ENCODE assay signal across 37 cellular contexts in genomic region chr14:20743556-20743955, GRCh38. TPM values are rescaled to one million over a fixed set of nuclear protein-coding genes. Genes with fewer than 3 reads are reported as not detected.
"Had no signal": no experiment of that assay in that cellular context is flagged by ENCODE, and none has a peak within 500 bp of the region (broad histone marks: within the 10 kb centered on the region; RNA-seq: fewer than 3 reads in every experiment).

No MANE protein-coding gene starts in this region.

- H3K36me3 ChIP-seq: brain microvascular endothelial cell, MG63, WERI-Rb-1 had no signal

- H3K27ac ChIP-seq: brain microvascular endothelial cell, WERI-Rb-1 had no signal

- H3K4me3 ChIP-seq: K562, MG63 had no signal

- DNase-seq: activated CD4-positive, alpha-beta T cell treated with anti-CD3 and anti-CD28 coated beads for 1 hour; activated CD4-positive, alpha-beta T cell treated with anti-CD3 and anti-CD28 coated beads for 48 hours; activated CD4-positive, alpha-beta T cell treated with anti-CD3 and anti-CD28 coated beads, Interleukin-2, amount 50 U/mL, for 4 hours; activated CD4-positive, CD25-positive, alpha-beta regulatory T cell; activated CD8-positive, alpha-beta T cell treated with anti-CD3 and anti-CD28 coated beads for 36 hours; activated effector memory CD4-positive, alpha-beta T cell treated with anti-CD3 and anti-CD28 coated beads, Interleukin-2, amount 50 U/mL, for 16 hours; activated naive CD4-positive, alpha-beta T cell; activated naive CD4-positive, alpha-beta T cell treated with anti-CD3 and anti-CD28 coated beads, Interleukin-2, amount 50 U/mL, for 16 hours; activated naive CD8-positive, alpha-beta T cell treated with anti-CD3 and anti-CD28 coated beads for 36 hours; activated T-cell treated with anti-CD3 and anti-CD28 coated beads, Interleukin-2, amount 50 U/mL, for 1 hour; activated T-cell treated with anti-CD3 and anti-CD28 coated beads, Interleukin-2, amount 50 U/mL, for 72 hours; amniotic stem cell; aorta; brain microvascular endothelial cell; MG63; NCI-H1048; NCI-H1105 treated with DMSO at 0.1 percent for 48 hours; NCI-H1436; NCI-H1694; NCI-H2029; NCI-H345; NCI-H510A; NCI-H526; NCI-H748 treated with DMSO at 0.1 percent for 48 hours; SHP77 treated with DMSO at 0.1 percent for 48 hours; SW 1271; T-helper 1 cell; T-helper 2 cell; T-helper 9 cell; WERI-Rb-1 had no signal

- H3K27me3 Mint-ChIP-seq: activated naive CD8-positive, alpha-beta T cell treated with anti-CD3 and anti-CD28 coated beads for 36 hours had no signal

- H3K4me3 Mint-ChIP-seq: activated CD8-positive, alpha-beta T cell treated with anti-CD3 and anti-CD28 coated beads for 36 hours; activated naive CD8-positive, alpha-beta T cell treated with anti-CD3 and anti-CD28 coated beads for 36 hours; activated T-cell treated with anti-CD3 and anti-CD28 coated beads, Interleukin-2, amount 50 U/mL, for 72 hours; activated T-helper 17 cell treated with anti-CD3 and anti-CD28 coated beads, Interleukin-2, amount 50 U/mL, for 72 hours had no signal

- H3K27me3 ChIP-seq: brain microvascular endothelial cell, MG63 had no signal

- H3K36me3 Mint-ChIP-seq: activated naive CD8-positive, alpha-beta T cell treated with anti-CD3 and anti-CD28 coated beads for 36 hours had no signal

- H3K27ac Mint-ChIP-seq: activated CD8-positive, alpha-beta T cell treated with anti-CD3 and anti-CD28 coated beads for 36 hours; activated naive CD8-positive, alpha-beta T cell treated with anti-CD3 and anti-CD28 coated beads for 36 hours; activated T-cell treated with anti-CD3 and anti-CD28 coated beads, Interleukin-2, amount 50 U/mL, for 72 hours; activated T-helper 17 cell treated with anti-CD3 and anti-CD28 coated beads, Interleukin-2, amount 50 U/mL, for 72 hours had no signal

- H3K9me3 ChIP-seq: MG63 had no signal

- ATAC-seq: activated CD8-positive, alpha-beta T cell treated with anti-CD3 and anti-CD28 coated beads for 36 hours; activated T-cell treated with anti-CD3 and anti-CD28 coated beads, Interleukin-2, amount 50 U/mL, for 72 hours; activated T-helper 17 cell treated with anti-CD3 and anti-CD28 coated beads, Interleukin-2, amount 50 U/mL, for 72 hours; K562; Panc1 had no signal

- H3K4me1 Mint-ChIP-seq: activated naive CD8-positive, alpha-beta T cell treated with anti-CD3 and anti-CD28 coated beads for 36 hours; activated T-helper 17 cell treated with anti-CD3 and anti-CD28 coated beads, Interleukin-2, amount 50 U/mL, for 72 hours had no signal

- H3K9me3 Mint-ChIP-seq: activated CD8-positive, alpha-beta T cell treated with anti-CD3 and anti-CD28 coated beads for 36 hours; activated naive CD8-positive, alpha-beta T cell treated with anti-CD3 and anti-CD28 coated beads for 36 hours; activated T-cell treated with anti-CD3 and anti-CD28 coated beads, Interleukin-2, amount 50 U/mL, for 72 hours; activated T-helper 17 cell treated with anti-CD3 and anti-CD28 coated beads, Interleukin-2, amount 50 U/mL, for 72 hours had no signal

RNA-seq across cellular contexts. Expression of gene EDDM3A, which starts 2.1 kb away (rescaled TPM):
- total RNA-seq: activated CD8-positive, alpha-beta memory T cell treated with anti-CD3 and anti-CD28 coated beads for 36 hours; activated CD8-positive, alpha-beta T cell treated with anti-CD3 and anti-CD28 coated beads for 36 hours; activated naive CD8-positive, alpha-beta T cell treated with anti-CD3 and anti-CD28 coated beads for 36 hours; activated T-cell treated with anti-CD3 and anti-CD28 coated beads, Interleukin-2, amount 50 U/mL, for 72 hours; activated T-helper 17 cell treated with anti-CD3 and anti-CD28 coated beads, Interleukin-2, amount 50 U/mL, for 72 hours; aorta; cardiac septum; K562; OCI-LY7; RPMI7951 had no signal

RNA-seq across cellular contexts. Expression of gene EDDM3B, which starts 24.6 kb away (rescaled TPM):
- total RNA-seq: activated CD8-positive, alpha-beta memory T cell treated with anti-CD3 and anti-CD28 coated beads for 36 hours; activated CD8-positive, alpha-beta T cell treated with anti-CD3 and anti-CD28 coated beads for 36 hours; activated naive CD8-positive, alpha-beta T cell treated with anti-CD3 and anti-CD28 coated beads for 36 hours; activated T-cell treated with anti-CD3 and anti-CD28 coated beads, Interleukin-2, amount 50 U/mL, for 72 hours; activated T-helper 17 cell treated with anti-CD3 and anti-CD28 coated beads, Interleukin-2, amount 50 U/mL, for 72 hours; aorta; cardiac septum; K562; OCI-LY7; RPMI7951 had no signal

RNA-seq across cellular contexts. Expression of gene RNASE6, which starts 37.5 kb away (rescaled TPM):
- total RNA-seq: activated T-cell treated with anti-CD3 and anti-CD28 coated beads, Interleukin-2, amount 50 U/mL, for 72 hours; RPMI7951 had no signal

RNA-seq across cellular contexts. Expression of gene ANG, which starts 55.0 kb away (rescaled TPM):
- total RNA-seq: OCI-LY7 had no signal

RNA-seq across cellular contexts. Expression of gene RNASE1, which starts 59.1 kb away (rescaled TPM):
- total RNA-seq: activated CD8-positive, alpha-beta memory T cell treated with anti-CD3 and anti-CD28 coated beads for 36 hours; activated CD8-positive, alpha-beta T cell treated with anti-CD3 and anti-CD28 coated beads for 36 hours; activated naive CD8-positive, alpha-beta T cell treated with anti-CD3 and anti-CD28 coated beads for 36 hours; activated T-cell treated with anti-CD3 and anti-CD28 coated beads, Interleukin-2, amount 50 U/mL, for 72 hours; OCI-LY7 had no signal
